In genomic region chr19:13215572-13216380, GRCh38 we compare ENCODE assay signal across 10 cellular contexts.
DNase-seq lines count a peak whose midpoint lies in the region; ATAC-seq and TF ChIP-seq lines count a peak whose summit lies in the region.
"Had no signal": no experiment of that assay in that cellular context is flagged by ENCODE, and none has a peak within 500 bp of the region (broad histone marks: within the 10 kb centered on the region; RNA-seq: fewer than 3 reads in every experiment).

No MANE protein-coding gene starts in this region.

- TF ChIP-seq POLR2A in uterus (IDR thresholded peaks at IDR 0.05) = no peak

- TF ChIP-seq CTCF in GM13976 (IDR thresholded peaks at IDR 0.05; ENCODE audit: borderline replicate concordance, control extremely low read depth, extremely low read depth, insufficient read depth, missing control alignments) (no peak), uterus (IDR thresholded peaks at IDR 0.05) (no peak)

- peak overlapping the region; percentile 92 for H3K27ac Mint-ChIP-seq in central memory CD8-positive, alpha-beta T cell (ENCODE audit: low read depth)
- H3K27ac Mint-ChIP-seq: dendritic cell treated with granulocyte-macrophage colony-stimulating factor and Interleukin-4, amounts not matched to agents 40 ng/mL and 50 ng/mL, for 4 days had no signal

- no peaks in the 10 kb centered on the region for H3K4me1 ChIP-seq in uterus

- no peaks in the 10 kb centered on the region for H3K36me3 ChIP-seq in uterus

- no peaks in the 10 kb centered on the region for H3K9me3 ChIP-seq in uterus

- DNase-seq in ACHN (peak; percentile 25), T-helper 9 cell (peak; percentile 10), globus pallidus (ENCODE audit: low spot score) (no peak), GM13976 (ENCODE audit: low spot score) (no peak), posterior vena cava (ENCODE audit: low spot score) (no peak), uterus (no peak)
- DNase-seq in central memory CD8-positive, alpha-beta T cell (ENCODE audit: low spot score in 2 of 2) = no peak
- DNase-seq: C1 segment of cervical spinal cord had no signal

- intact Hi-C loops in posterior vena cava (cut with DNase I) (no loop called here), uterus (cut with DNase I; ENCODE audit: low total_unique reads) (no loop called here)

- no peaks in the 10 kb centered on the region for H3K27me3 ChIP-seq in uterus

- ATAC-seq in GM21723 (IDR thresholded peaks at IDR 0.05; ENCODE audit: unreplicated experiment) = peak; percentile 48
- ATAC-seq in central memory CD8-positive, alpha-beta T cell (replicated peaks; ENCODE audit: extremely low read depth, poor library complexity, severe bottlenecking) = peak; percentile 77

- H3K4me1 Mint-ChIP-seq in central memory CD8-positive, alpha-beta T cell = peaks cover 19% of the 10 kb centered on the region

- H3K9me3 Mint-ChIP-seq in central memory CD8-positive, alpha-beta T cell = no peaks in the 10 kb centered on the region
- H3K9me3 Mint-ChIP-seq: dendritic cell treated with granulocyte-macrophage colony-stimulating factor and Interleukin-4, amounts not matched to agents 40 ng/mL and 50 ng/mL, for 4 days had no signal

- no peaks in the 10 kb centered on the region for H3K27me3 Mint-ChIP-seq in central memory CD8-positive, alpha-beta T cell

- H3K27ac ChIP-seq in uterus = no peak overlapping the region

- peak overlapping the region; percentile 71 for H3K4me3 Mint-ChIP-seq in central memory CD8-positive, alpha-beta T cell
- H3K4me3 Mint-ChIP-seq: dendritic cell treated with granulocyte-macrophage colony-stimulating factor and Interleukin-4, amounts not matched to agents 40 ng/mL and 50 ng/mL, for 4 days had no signal

- no peak overlapping the region for H3K4me3 ChIP-seq in uterus

- H3K36me3 Mint-ChIP-seq in central memory CD8-positive, alpha-beta T cell (ENCODE audit: insufficient read depth) = no peaks in the 10 kb centered on the region

- in situ Hi-C loops in ACHN (cut with HindIII; ENCODE audit: low pct_ligation_motif_present, low pct_unique_long_range_greater_than_20kb, low sequenced_read_pairs) (no loop called here), GM13976 (cut with MboI; ENCODE audit: low sequenced_read_pairs, unreplicated experiment) (no loop called here)

Comparison
In these comparisons a context has a peak if more than half of its experiments do, and no peak if none do; other contexts are left out.
1. DNase-seq: peak in ACHN (single experiment) and T-helper 9 cell (single experiment); none in central memory CD8-positive, alpha-beta T cell (0 of 2), globus pallidus (single experiment), GM13976 (single experiment), posterior vena cava (single experiment) and uterus (0 of 2).